Comparison of ENCODE assay signal across 8 cellular contexts in the genomic region with DNA sequence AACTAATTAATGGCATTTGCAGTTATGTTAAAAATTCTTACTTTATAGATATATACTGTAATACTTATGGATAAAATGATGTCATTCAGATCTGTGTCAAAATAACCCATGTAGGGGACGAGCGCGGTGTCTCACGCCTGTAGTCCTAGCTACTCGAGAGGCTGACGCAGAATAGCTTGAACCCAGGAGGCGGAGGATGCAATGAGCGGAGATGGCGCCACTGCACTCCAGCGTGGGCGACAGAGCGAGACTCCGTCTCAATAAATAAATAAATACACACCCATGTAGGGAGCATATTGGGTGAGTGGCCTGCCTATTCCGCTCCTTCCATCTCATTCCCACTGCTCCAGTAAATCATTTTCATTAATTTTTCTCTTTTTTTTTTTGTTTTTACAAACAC. TPM values are rescaled to one million over a fixed set of nuclear protein-coding genes. Genes with fewer than 3 reads are reported as not detected.
DNase-seq lines count a peak whose midpoint lies in the region; ATAC-seq and TF ChIP-seq lines count a peak whose summit lies in the region.

No MANE protein-coding gene starts in this region.

- intact Hi-C loops in body of pancreas (cut with DNase I): no loop called here
- intact Hi-C loops in right lobe of liver (cut with DNase I): no loop called here
- intact Hi-C loops in transverse colon (cut with DNase I; ENCODE audit: low total_unique reads): no loop called here

- WGBS in body of pancreas, 2 donors: 47 to 66% methylated on average over 14 of the region's 14 CpGs
- WGBS in right lobe of liver (ENCODE audit: insufficient coverage, low coverage, low lambda C conversion rate, missing lambda C conversion rate): 27% methylated on average over 10 of the region's 14 CpGs
- 45 to 48% methylated on average over 13 to 14 of the region's 14 CpGs for WGBS in transverse colon (ENCODE audit: low coverage in 1 of 2), 2 donors

- DNase-seq in body of pancreas (no peak), right lobe of liver (no peak), transverse colon (no peak), NCI-H526 treated with DMSO at 0.1 percent for 48 hours (lab: John Stamatoyannopoulos, UW) (no peak), NK-92 (lab: John Stamatoyannopoulos, UW; ENCODE audit: unreplicated experiment) (no peak)

- peak overlapping the region; percentile 66 for H3K27ac ChIP-seq in ACC112 (ENCODE audit: low read depth, low read length)
- H3K27ac ChIP-seq in body of pancreas: peak overlapping the region in 3 of 4 donors; percentile 74 to 86 (median 79)
- peak overlapping the region in 1 of 3 donors; percentile 76 for H3K27ac ChIP-seq in right lobe of liver
- peak overlapping the region; percentile 84 to 88 (median 86) for H3K27ac ChIP-seq in transverse colon

- H3K36me3 ChIP-seq in ACC112 (ENCODE audit: insufficient read depth, low read length) (0 out of 2 replicates have a peak, but pooled peaks cover 2% of the 10 kb centered on the region), Loucy (ENCODE audit: insufficient read depth, low read length) (peaks cover 30% of the 10 kb centered on the region; the same call in 1 of the 2 replicates), body of pancreas (replicated peaks in 1 of 2; ENCODE audit: insufficient read depth in 1 of 2, low read depth in 2 of 2) (peaks cover 0 to 12% of the 10 kb centered on the region in 2 donors), right lobe of liver (peaks cover 0 to 37% (median 11%) of the 10 kb centered on the region in 4 donors), transverse colon (peaks cover 0 to 22% (median 9%) of the 10 kb centered on the region in 4 donors)

- H3K9me3 ChIP-seq in Loucy (ENCODE audit: insufficient read depth, low read depth, low read length) (no peaks in the 10 kb centered on the region), body of pancreas (no peaks in the 10 kb centered on the region), right lobe of liver (no peaks in the 10 kb centered on the region), transverse colon (no peaks in the 10 kb centered on the region)

- H3F3A ChIP-seq in Loucy (ENCODE audit: low read depth): no peaks in the 10 kb centered on the region

- no peaks in the 10 kb centered on the region for H3K4me1 ChIP-seq in ACC112 (ENCODE audit: control insufficient read depth, insufficient read depth, low read length, unreplicated experiment)
- H3K4me1 ChIP-seq in Loucy (ENCODE audit: insufficient read depth, low read length, poor library complexity, severe bottlenecking): no peaks in the 10 kb centered on the region
- H3K4me1 ChIP-seq in body of pancreas: peaks cover 15% of the 10 kb centered on the region
- peaks cover 0 to 4% (median 0%) of the 10 kb centered on the region in 4 donors for H3K4me1 ChIP-seq in right lobe of liver
- H3K4me1 ChIP-seq in transverse colon: peaks cover 0 to 10% (median 2%) of the 10 kb centered on the region in 4 donors

- in situ Hi-C loops in transverse colon (cut with MboI; ENCODE audit: low pct_ligation_motif_present in 1 of 4, low pct_unique_long_range_greater_than_20kb in 1 of 4, low sequenced_read_pairs in 3 of 4): no loop called here

- TF ChIP-seq CTCF in Loucy (conservative IDR thresholded peaks at IDR 0.05; ENCODE audit: low read length) (no peak), body of pancreas (IDR thresholded peaks at IDR 0.05) (no peak), right lobe of liver (IDR thresholded peaks at IDR 0.05) (no peak), transverse colon (IDR thresholded peaks at IDR 0.05) (no peak)

- peaks cover 39% of the 10 kb centered on the region for H4K20me1 ChIP-seq in Loucy (ENCODE audit: insufficient read depth, low read length, poor library complexity, severe bottlenecking)

- H3K9me2 ChIP-seq in Loucy (replicated peaks; ENCODE audit: low read depth, low read length): no peaks in the 10 kb centered on the region

- TF ChIP-seq POLR2A in body of pancreas (IDR thresholded peaks at IDR 0.05) (no peak), right lobe of liver (IDR thresholded peaks at IDR 0.05) (no peak), transverse colon (IDR thresholded peaks at IDR 0.05) (no peak)

- peak overlapping the region; percentile 69 for H3K4me2 ChIP-seq in Loucy (ENCODE audit: low read depth, low read length, poor library complexity, severe bottlenecking)

- no peak for TF ChIP-seq EP300 in transverse colon (IDR thresholded peaks at IDR 0.05; ENCODE audit: low read depth)

- ATAC-seq in body of pancreas (peak; percentile 13), right lobe of liver (peak; percentile 13 to 32 (median 17)), HG02678 (IDR thresholded peaks at IDR 0.05; ENCODE audit: unreplicated experiment) (no peak)

- H2AFZ ChIP-seq in ACC112 (ENCODE audit: low read length, unreplicated experiment) (no peak overlapping the region), Loucy (ENCODE audit: low read length) (no peak overlapping the region)

- H3K9ac ChIP-seq in Loucy (ENCODE audit: low read depth, low read length, poor library complexity, severe bottlenecking): peak overlapping the region; percentile 72

- H3K79me2 ChIP-seq in ACC112 (ENCODE audit: control insufficient read depth, insufficient read depth, low read length, unreplicated experiment) (peaks cover 75% of the 10 kb centered on the region), Loucy (ENCODE audit: insufficient read depth, low read length) (peaks cover 81% of the 10 kb centered on the region)

- H3K27me3 ChIP-seq in ACC112 (ENCODE audit: insufficient read depth, low read length) (no peaks in the 10 kb centered on the region), Loucy (ENCODE audit: insufficient read depth, low read length, poor library complexity, severe bottlenecking) (no peaks in the 10 kb centered on the region), body of pancreas (no peaks in the 10 kb centered on the region), right lobe of liver (no peaks in the 10 kb centered on the region), transverse colon (no peaks in the 10 kb centered on the region)

- H3K4me3 ChIP-seq in ACC112 (ENCODE audit: low read depth, low read length): peak overlapping the region; percentile 74
- peak overlapping the region; percentile 85 for H3K4me3 ChIP-seq in Loucy (ENCODE audit: low read length, poor library complexity, severe bottlenecking)
- peak overlapping the region; percentile 28 to 45 for H3K4me3 ChIP-seq in body of pancreas
- peak overlapping the region; percentile 56 to 70 (median 67) for H3K4me3 ChIP-seq in right lobe of liver
- H3K4me3 ChIP-seq in transverse colon: peak overlapping the region; percentile 43 to 55 (median 49)

RNA-seq across cellular contexts. Expression of a gene that starts 7.1 kb away (rescaled TPM):
- 10 to 100 TPM; 33.3 to 50.6 TPM for total RNA-seq in body of pancreas
- total RNA-seq in right lobe of liver: 10 to 100 TPM; 43.1 to 65.4 (median 50.1) TPM
- 10 to 100 TPM; 32.9 to 89.4 (median 58.9) TPM for total RNA-seq in transverse colon

RNA-seq across cellular contexts. Expression of a gene that starts 17.7 kb away (rescaled TPM):
- total RNA-seq in body of pancreas: not detected
- 1 to 10 TPM in 1 of 6 experiments, under 1 TPM in 5; 0.37 to 1.0 (median 0.60) TPM for total RNA-seq in right lobe of liver
- total RNA-seq in transverse colon: 10 to 100 TPM in 1 of 4 donors, 1 to 10 TPM in 1, not detected in 2; 1.1 to 20.5 TPM
